Comparison of ENCODE assay signal across 15 cellular contexts in the genomic region with DNA sequence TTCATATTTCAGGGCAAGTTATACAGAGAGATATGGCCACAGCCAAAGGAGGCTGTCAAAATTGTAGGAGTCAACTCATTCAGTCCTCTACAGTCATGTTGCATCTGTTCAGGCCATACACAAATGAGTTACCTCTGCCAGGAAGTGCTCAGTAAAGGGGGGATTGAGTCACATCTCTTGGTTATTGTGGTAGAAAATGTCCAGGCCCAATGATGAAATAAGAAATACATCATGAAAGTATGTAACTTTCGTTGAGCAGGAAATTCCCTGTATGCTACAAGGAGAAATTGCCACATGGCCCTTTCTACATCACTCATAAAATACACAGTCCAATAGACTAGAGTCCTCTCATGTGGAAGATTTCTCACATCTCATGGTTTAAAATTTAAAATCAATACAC.
DNase-seq lines count a peak whose midpoint lies in the region; ATAC-seq and TF ChIP-seq lines count a peak whose summit lies in the region.
"Had no signal": no experiment of that assay in that cellular context is flagged by ENCODE, and none has a peak within 500 bp of the region (broad histone marks: within the 10 kb centered on the region; RNA-seq: fewer than 3 reads in every experiment).

No MANE protein-coding gene starts in this region.

- H3K27ac ChIP-seq in uterus, result no peak overlapping the region
- H3K27ac ChIP-seq: KMS-11, right lobe of liver had no signal

- peak; percentile 85 for ATAC-seq in stimulated activated effector memory CD8-positive, alpha-beta T cell treated with anti-CD3 and anti-CD28 coated beads, Interleukin-12 subunit alpha, Interleukin-12 subunit beta, amount 100 ng/mL, for 72 hours
- ATAC-seq: right lobe of liver, Right ventricle myocardium inferior had no signal

- intact Hi-C loops in uterus (cut with DNase I; ENCODE audit: low total_unique reads), result no loop called here

- H3K4me1 ChIP-seq in uterus, result no peaks in the 10 kb centered on the region
- H3K4me1 ChIP-seq: right lobe of liver had no signal

- H3K27ac Mint-ChIP-seq in stimulated activated effector memory CD8-positive, alpha-beta T cell treated with anti-CD3 and anti-CD28 coated beads, Interleukin-12 subunit alpha, Interleukin-12 subunit beta, amount 100 ng/mL, for 72 hours, result no peak overlapping the region
- H3K27ac Mint-ChIP-seq in progenitor cell of endocrine pancreas, result no peak overlapping the region

- H3K27me3 Mint-ChIP-seq in progenitor cell of endocrine pancreas, result no peaks in the 10 kb centered on the region

- DNase-seq in SKM-1 treated with dmso at 0.1 percent for 144 hours (lab: John Stamatoyannopoulos, UW; ENCODE audit: unreplicated experiment) (peak; percentile 20), SKM-1 (lab: John Stamatoyannopoulos, UW; ENCODE audit: unreplicated experiment) (no peak), NB4 (ENCODE audit: low read depth) (peak; percentile 4), epithelial cell of esophagus (ENCODE audit: low read depth) (peak; percentile 88), uterus (no peak), progenitor cell of endocrine pancreas (ENCODE audit: low spot score, unreplicated experiment) (no peak), medulla oblongata (ENCODE audit: extremely low spot score) (no peak)
- no peak for DNase-seq in stimulated activated effector memory CD8-positive, alpha-beta T cell treated with anti-CD3 and anti-CD28 coated beads, Interleukin-12 subunit alpha, Interleukin-12 subunit beta, amount 100 ng/mL, for 72 hours (ENCODE audit: low spot score in 2 of 2)
- DNase-seq: 8988T, activated gamma-delta T cell, DND-41, NCI-H446 treated with DMSO at 0.1 percent for 48 hours, right lobe of liver had no signal

- no peak for TF ChIP-seq POLR2A in NB4 (IDR thresholded peaks at IDR 0.05; ENCODE audit: extremely low read depth, insufficient read length)
- no peak for TF ChIP-seq POLR2A in uterus (IDR thresholded peaks at IDR 0.05)

- TF ChIP-seq CTCF in NB4 (IDR thresholded peaks at IDR 0.05; ENCODE audit: low read depth, low read length) (no peak), epithelial cell of esophagus (IDR thresholded peaks at IDR 0.05; ENCODE audit: insufficient read depth, low read depth, low read length, missing control alignments) (no peak), uterus (IDR thresholded peaks at IDR 0.05) (no peak), progenitor cell of endocrine pancreas (IDR thresholded peaks at IDR 0.05; ENCODE audit: unreplicated experiment) (no peak)

- H3K36me3 ChIP-seq in uterus, result no peaks in the 10 kb centered on the region
- H3K36me3 ChIP-seq: right lobe of liver had no signal

- H3K27me3 ChIP-seq in uterus, result no peaks in the 10 kb centered on the region
- H3K27me3 ChIP-seq: right lobe of liver had no signal

- H3K9me3 ChIP-seq in uterus, result peaks cover 0 to 4% of the 10 kb centered on the region in 2 donors

- H3K36me3 Mint-ChIP-seq in stimulated activated effector memory CD8-positive, alpha-beta T cell treated with anti-CD3 and anti-CD28 coated beads, Interleukin-12 subunit alpha, Interleukin-12 subunit beta, amount 100 ng/mL, for 72 hours, result no peaks in the 10 kb centered on the region
- no peaks in the 10 kb centered on the region for H3K36me3 Mint-ChIP-seq in progenitor cell of endocrine pancreas (ENCODE audit: insufficient read depth)

- H3K4me3 ChIP-seq in NB4 (ENCODE audit: low read depth, low read length), result no peak overlapping the region
- H3K4me3 ChIP-seq in epithelial cell of esophagus (ENCODE audit: low read length), result no peak overlapping the region
- H3K4me3 ChIP-seq in uterus, result no peak overlapping the region
- H3K4me3 ChIP-seq: right lobe of liver had no signal

- H3K9me3 Mint-ChIP-seq in stimulated activated effector memory CD8-positive, alpha-beta T cell treated with anti-CD3 and anti-CD28 coated beads, Interleukin-12 subunit alpha, Interleukin-12 subunit beta, amount 100 ng/mL, for 72 hours, result peaks cover 8% of the 10 kb centered on the region
- peaks cover 8% of the 10 kb centered on the region for H3K9me3 Mint-ChIP-seq in progenitor cell of endocrine pancreas (ENCODE audit: low read depth)

- H3K4me1 Mint-ChIP-seq in stimulated activated effector memory CD8-positive, alpha-beta T cell treated with anti-CD3 and anti-CD28 coated beads, Interleukin-12 subunit alpha, Interleukin-12 subunit beta, amount 100 ng/mL, for 72 hours, result no peaks in the 10 kb centered on the region
- no peaks in the 10 kb centered on the region for H3K4me1 Mint-ChIP-seq in progenitor cell of endocrine pancreas (ENCODE audit: low read depth)

- no peak overlapping the region for H3K4me3 Mint-ChIP-seq in stimulated activated effector memory CD8-positive, alpha-beta T cell treated with anti-CD3 and anti-CD28 coated beads, Interleukin-12 subunit alpha, Interleukin-12 subunit beta, amount 100 ng/mL, for 72 hours
- H3K4me3 Mint-ChIP-seq in progenitor cell of endocrine pancreas (ENCODE audit: low read depth), result no peak overlapping the region

Comparison
In these comparisons a context has a peak if more than half of its experiments do, and no peak if none do; other contexts are left out.
1. DNase-seq: peak in SKM-1 treated with dmso at 0.1 percent for 144 hours (single experiment), NB4 (single experiment) and epithelial cell of esophagus (single experiment); none in SKM-1 (single experiment), stimulated activated effector memory CD8-positive, alpha-beta T cell treated with anti-CD3 and anti-CD28 coated beads, Interleukin-12 subunit alpha, Interleukin-12 subunit beta, amount 100 ng/mL, for 72 hours (0 of 2), uterus (0 of 2), progenitor cell of endocrine pancreas (single experiment) and medulla oblongata (single experiment).